Comparison of ENCODE assay signal across 15 cellular contexts in genomic region chr3:84738101-84738500, GRCh38.
"Had no signal": no experiment of that assay in that cellular context is flagged by ENCODE, and none has a peak within 500 bp of the region (broad histone marks: within the 10 kb centered on the region; RNA-seq: fewer than 3 reads in every experiment).

No MANE protein-coding gene starts in this region.

- H3K4me3 Mint-ChIP-seq: activated CD4-positive, alpha-beta T cell treated with anti-CD3 and anti-CD28 coated beads, Interleukin-2, amount 10 ng/mL, durations not matched to agents 7 days and 5 days; activated naive CD8-positive, alpha-beta T cell; memory B cell; naive thymus-derived CD8-positive, alpha-beta T cell had no signal

- H3K36me3 Mint-ChIP-seq: activated naive CD8-positive, alpha-beta T cell; memory B cell; naive thymus-derived CD8-positive, alpha-beta T cell had no signal

- H3K4me1 Mint-ChIP-seq: activated CD4-positive, alpha-beta T cell treated with anti-CD3 and anti-CD28 coated beads, Interleukin-2, amount 10 ng/mL, durations not matched to agents 7 days and 5 days had no signal

- H3K9me3 Mint-ChIP-seq: memory B cell had no signal

- H3K27ac Mint-ChIP-seq: activated CD4-positive, alpha-beta T cell treated with anti-CD3 and anti-CD28 coated beads, Interleukin-2, amount 10 ng/mL, durations not matched to agents 7 days and 5 days; activated naive CD8-positive, alpha-beta T cell; memory B cell; naive thymus-derived CD8-positive, alpha-beta T cell had no signal

- DNase-seq: activated CD4-positive, alpha-beta T cell treated with anti-CD3 and anti-CD28 coated beads, Interleukin-2, amount 10 ng/mL, durations not matched to agents 7 days and 5 days; activated CD8-positive, alpha-beta memory T cell treated with anti-CD3 and anti-CD28 coated beads, Interleukin-2, amount 50 U/mL, for 48 hours; activated gamma-delta T cell treated with Interleukin-2 at 50 U/mL for 16 hours; amniotic stem cell; colonic mucosa; left ventricle myocardium inferior; naive thymus-derived CD8-positive, alpha-beta T cell; stimulated activated CD4-positive, alpha-beta T cell treated with anti-CD3 and anti-CD28 coated beads, Interleukin-15, amount 100 ng/mL, for 24 hours; stimulated activated CD4-positive, alpha-beta T cell treated with anti-CD3 and anti-CD28 coated beads, Interleukin-4, amount 100 ng/mL, for 1 hour; stimulated activated naive CD4-positive, alpha-beta T cell; substantia nigra; transverse colon had no signal

- H3K27me3 Mint-ChIP-seq: activated CD4-positive, alpha-beta T cell treated with anti-CD3 and anti-CD28 coated beads, Interleukin-2, amount 10 ng/mL, durations not matched to agents 7 days and 5 days; activated naive CD8-positive, alpha-beta T cell; memory B cell; naive thymus-derived CD8-positive, alpha-beta T cell had no signal

- ATAC-seq: esophagus mucosa; naive thymus-derived CD8-positive, alpha-beta T cell had no signal
